ENCODE assay signal across 15 cellular contexts in genomic region chr1:29437946-29438345, GRCh38.
DNase-seq lines count a peak whose midpoint lies in the region; ATAC-seq and TF ChIP-seq lines count a peak whose summit lies in the region.
"Had no signal": no experiment of that assay in that cellular context is flagged by ENCODE, and none has a peak within 500 bp of the region (broad histone marks: within the 10 kb centered on the region; RNA-seq: fewer than 3 reads in every experiment).

No MANE protein-coding gene starts in this region.

- H3K27ac ChIP-seq in left ventricle myocardium inferior (replicated peaks), result no peak overlapping the region
- no peak overlapping the region for H3K27ac ChIP-seq in endodermal cell (ENCODE audit: low read depth, low read length)
- no peak overlapping the region for H3K27ac ChIP-seq in neural progenitor cell

- no peaks in the 10 kb centered on the region for H3K4me1 ChIP-seq in left ventricle myocardium inferior
- H3K4me1 ChIP-seq in endodermal cell (ENCODE audit: control insufficient read depth, insufficient read depth, low read length), result peaks cover 10% of the 10 kb centered on the region
- peaks cover 11% of the 10 kb centered on the region for H3K4me1 ChIP-seq in neural progenitor cell

- DNase-seq in cardiac septum (ENCODE audit: low spot score) (peak; percentile 49), left ventricle myocardium inferior (no peak), endodermal cell (peak; percentile 16), neural progenitor cell (ENCODE audit: low spot score) (peak; percentile 41), NCI-H1436 treated with DMSO at 0.1 percent for 48 hours (lab: John Stamatoyannopoulos, UW) (no peak), HuH-7.5 (ENCODE audit: low spot score) (no peak)
- DNase-seq: C1 segment of cervical spinal cord; Calu3; CD4-positive, alpha-beta T cell; DND-41; GDM1; H7 had no signal

- ATAC-seq in HG02623 (IDR thresholded peaks at IDR 0.05; ENCODE audit: unreplicated experiment), result no peak
- ATAC-seq: GM23338 had no signal

- H3K36me3 Mint-ChIP-seq in endodermal cell (ENCODE audit: low read depth) (no peaks in the 10 kb centered on the region), neural progenitor cell (no peaks in the 10 kb centered on the region)

- H2AFZ ChIP-seq in neural progenitor cell (replicated peaks), result no peak overlapping the region
- H2AFZ ChIP-seq: GM23338 had no signal

- H3K27ac Mint-ChIP-seq in endodermal cell (no peak overlapping the region), neural progenitor cell (no peak overlapping the region)
- H3K27ac Mint-ChIP-seq: B cell; CD4-positive, alpha-beta T cell; GM23338 had no signal

- H3K9me3 Mint-ChIP-seq in endodermal cell (no peaks in the 10 kb centered on the region), neural progenitor cell (no peaks in the 10 kb centered on the region)
- H3K9me3 Mint-ChIP-seq: CD4-positive, alpha-beta T cell; GM23338 had no signal

- intact Hi-C loops in cardiac septum (cut with DNase I), result no loop called here
- intact Hi-C loops in left ventricle myocardium inferior (cut with micrococcal nuclease), result no loop called here

- no peaks in the 10 kb centered on the region for H3K79me2 ChIP-seq in neural progenitor cell (ENCODE audit: low read depth)

- H3K36me3 ChIP-seq in left ventricle myocardium inferior (no peaks in the 10 kb centered on the region), endodermal cell (ENCODE audit: control insufficient read depth, insufficient read depth, low read length) (no peaks in the 10 kb centered on the region), neural progenitor cell (no peaks in the 10 kb centered on the region)

- H3F3A ChIP-seq in neural progenitor cell (ENCODE audit: low read depth), result no peaks in the 10 kb centered on the region

- peaks cover 15% of the 10 kb centered on the region for H3K4me1 Mint-ChIP-seq in endodermal cell
- H3K4me1 Mint-ChIP-seq in neural progenitor cell, result peaks cover 16% of the 10 kb centered on the region
- H3K4me1 Mint-ChIP-seq: B cell had no signal

- peak overlapping the region; percentile 39 for H3K4me2 ChIP-seq in neural progenitor cell
- H3K4me2 ChIP-seq: GM23338 had no signal

- H3K9me3 ChIP-seq in left ventricle myocardium inferior (replicated peaks) (no peaks in the 10 kb centered on the region), endodermal cell (ENCODE audit: control insufficient read depth, low read length) (no peaks in the 10 kb centered on the region), neural progenitor cell (ENCODE audit: low read depth) (no peaks in the 10 kb centered on the region)

- no peak overlapping the region for H3K9ac ChIP-seq in endodermal cell (ENCODE audit: extremely low read depth, low read length, poor library complexity, severe bottlenecking)
- no peak overlapping the region for H3K9ac ChIP-seq in neural progenitor cell

- peaks cover 2% of the 10 kb centered on the region for H3K27me3 Mint-ChIP-seq in endodermal cell (ENCODE audit: insufficient read depth)
- peaks cover 8% of the 10 kb centered on the region for H3K27me3 Mint-ChIP-seq in neural progenitor cell (ENCODE audit: insufficient read depth, low read depth)

- H3K4me3 ChIP-seq in left ventricle myocardium inferior (no peak overlapping the region), endodermal cell (ENCODE audit: low read length) (no peak overlapping the region), neural progenitor cell (no peak overlapping the region)
- H3K4me3 ChIP-seq: GM23338 had no signal

- WGBS in endodermal cell (ENCODE audit: insufficient coverage in 1 of 2, insufficient read length in 1 of 2), 2 experiments, result 56 to 90% methylated on average over 3 to 4 of the region's 4 CpGs

- no peak overlapping the region for H3K4me3 Mint-ChIP-seq in endodermal cell
- H3K4me3 Mint-ChIP-seq in neural progenitor cell, result no peak overlapping the region
- H3K4me3 Mint-ChIP-seq: B cell; CD4-positive, alpha-beta T cell; GM23338 had no signal

- H3K27me3 ChIP-seq in left ventricle myocardium inferior (ENCODE audit: low read depth) (peaks cover 84% of the 10 kb centered on the region), endodermal cell (ENCODE audit: control insufficient read depth, insufficient read depth, low read length, poor library complexity, severe bottlenecking) (no peaks in the 10 kb centered on the region), neural progenitor cell (no peaks in the 10 kb centered on the region)

- no peaks in the 10 kb centered on the region for H4K20me1 ChIP-seq in neural progenitor cell (ENCODE audit: low read depth)

- no peak for TF ChIP-seq CTCF in left ventricle myocardium inferior (IDR thresholded peaks at IDR 0.05; ENCODE audit: borderline replicate concordance)
- TF ChIP-seq CTCF in endodermal cell (conservative IDR thresholded peaks at IDR 0.05), result no peak
- no peak for TF ChIP-seq CTCF in neural progenitor cell (IDR thresholded peaks at IDR 0.05)

Comparison
In these comparisons a context has a peak if more than half of its experiments do, and no peak if none do; other contexts are left out.
1. DNase-seq: peak in cardiac septum (single experiment), endodermal cell (single experiment) and neural progenitor cell (single experiment); none in left ventricle myocardium inferior (single experiment), NCI-H1436 treated with DMSO at 0.1 percent for 48 hours (single experiment) and HuH-7.5 (single experiment).